ENCODE assay signal across 17 cellular contexts in the genomic region with DNA sequence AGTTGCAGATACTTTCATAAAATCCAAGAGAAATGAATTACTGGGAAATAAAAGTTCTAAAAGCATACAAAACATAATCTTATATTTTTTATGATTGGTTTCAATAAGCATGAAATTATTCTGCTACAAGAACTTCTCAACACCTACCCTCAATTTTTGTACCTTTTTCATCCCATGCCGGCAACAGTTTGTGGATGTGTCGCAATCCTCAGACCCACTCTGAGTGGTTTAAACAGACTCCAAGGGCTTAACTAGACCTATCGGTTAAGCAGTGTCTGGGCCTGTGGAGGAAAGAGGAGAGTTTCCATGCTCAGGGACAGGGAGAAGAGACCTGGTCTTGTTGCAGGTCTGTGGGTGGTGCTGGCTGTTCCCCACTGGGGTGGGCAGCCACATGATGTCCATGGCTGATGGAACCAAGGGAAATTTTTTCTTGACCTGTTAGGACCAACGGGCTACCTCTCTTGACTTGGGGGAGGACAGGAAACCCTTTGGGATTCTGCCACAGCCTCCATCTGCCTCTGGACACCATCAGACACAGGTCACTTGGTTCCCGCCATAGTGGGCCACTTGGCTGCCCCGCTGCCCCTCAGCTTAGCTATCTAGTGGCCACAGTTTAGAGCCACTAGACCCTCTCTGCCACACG.
"Had no signal": no experiment of that assay in that cellular context is flagged by ENCODE, and none has a peak within 500 bp of the region (broad histone marks: within the 10 kb centered on the region; RNA-seq: fewer than 3 reads in every experiment).

No MANE protein-coding gene starts in this region.

- H3K36me3 ChIP-seq: SJSA1 had no signal

- H3K4me1 ChIP-seq: SJSA1 had no signal

- H3K27ac ChIP-seq: SJSA1, SK-N-MC had no signal

- H3K9me3 ChIP-seq: SJSA1 had no signal

- H3K4me3 ChIP-seq: SJSA1, SK-N-MC had no signal

- DNase-seq: NCI-H1092, NCI-H1105 treated with DMSO at 0.1 percent for 48 hours, NCI-H1417 treated with DMSO at 0.1 percent for 48 hours, NCI-H146, NCI-H1694 treated with DMSO at 0.1 percent for 48 hours, NCI-H1930, NCI-H2081, NCI-H2171 treated with DMSO at 0.1 percent for 48 hours, NCI-H345, NCI-H446 treated with DMSO at 0.1 percent for 48 hours, NCI-H510A treated with DMSO at 0.1 percent for 48 hours, NCI-H526, Right ventricle myocardium superior, RPMI8226, SIG-M5 had no signal
